ENCODE assay signal across 13 cellular contexts in the genomic region with DNA sequence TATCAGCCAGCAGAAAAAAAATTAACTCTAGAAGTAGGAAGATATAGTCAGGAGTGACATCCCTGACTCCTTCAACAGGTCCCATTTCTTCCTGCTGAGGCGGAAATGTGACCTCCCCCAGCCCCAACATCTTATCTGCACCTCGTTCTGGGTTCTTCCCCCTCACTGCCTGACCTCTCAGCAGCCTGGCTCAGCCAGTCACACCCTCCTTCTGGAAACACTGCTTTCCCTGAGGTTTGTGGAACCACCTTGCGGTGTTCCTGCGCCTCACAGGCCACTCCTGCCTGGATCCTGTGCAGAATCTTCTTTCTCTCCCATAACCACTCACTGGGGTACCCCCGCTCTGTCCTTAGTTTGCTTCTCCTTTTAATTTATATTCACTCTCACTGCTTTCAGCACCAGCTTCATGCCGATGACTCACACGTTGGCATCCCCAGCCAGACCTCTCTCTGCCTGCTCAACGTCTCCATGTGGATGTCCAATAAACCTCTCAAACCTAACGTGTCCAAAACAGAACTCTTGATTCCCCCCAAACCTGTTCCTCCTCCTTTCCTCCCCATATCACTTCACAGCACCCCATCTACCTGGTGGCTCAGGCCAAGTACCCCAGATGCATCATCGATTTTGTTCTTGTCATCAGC.
DNase-seq lines count a peak whose midpoint lies in the region; ATAC-seq, FAIRE-seq and TF ChIP-seq lines count a peak whose summit lies in the region.
"Had no signal": no experiment of that assay in that cellular context is flagged by ENCODE, and none has a peak within 500 bp of the region (broad histone marks: within the 10 kb centered on the region; RNA-seq: fewer than 3 reads in every experiment).

No MANE protein-coding gene starts in this region.

- H2BK12ac ChIP-seq in trophoblast cell (ENCODE audit: low read length) = no peak overlapping the region

- CTCF ChIA-PET in Calu3 (lab: Charles Lee) = no interaction called here

- H3K18ac ChIP-seq in trophoblast cell (ENCODE audit: low read length) = no peak overlapping the region

- no peaks in the 10 kb centered on the region for H3K79me2 ChIP-seq in trophoblast cell (ENCODE audit: control insufficient read depth, insufficient read depth, low read length, poor library complexity)

- H3K27me3 ChIP-seq in bronchial epithelial cell (ENCODE audit: control insufficient read depth, insufficient read depth, low read length) (no peaks in the 10 kb centered on the region), trophoblast cell (ENCODE audit: insufficient read depth, low read length) (no peaks in the 10 kb centered on the region), pancreas (no peaks in the 10 kb centered on the region)
- no peaks in the 10 kb centered on the region for H3K27me3 ChIP-seq in effector memory CD4-positive, alpha-beta T cell (replicated peaks; ENCODE audit: control insufficient read depth, insufficient read depth, low read length, poor library complexity, severe bottlenecking)
- H3K27me3 ChIP-seq: ovary had no signal

- no peaks in the 10 kb centered on the region for H3K27me3 Mint-ChIP-seq in Calu3 (ENCODE audit: unreplicated experiment)
- no peaks in the 10 kb centered on the region for H3K27me3 Mint-ChIP-seq in activated naive CD8-positive, alpha-beta T cell treated with anti-CD3 and anti-CD28 coated beads for 36 hours

- WGBS in trophoblast cell (ENCODE audit: extremely low coverage, insufficient coverage, insufficient read length) = no CpG with 5 or more reads among the region's 10 CpGs
- 76 to 82% methylated on average over 10 of the region's 10 CpGs for WGBS in pancreas, 2 donors

- H2BK120ac ChIP-seq in trophoblast cell (ENCODE audit: insufficient read depth, low read length, poor library complexity) = no peak overlapping the region

- H2AFZ ChIP-seq in trophoblast cell (ENCODE audit: insufficient read depth, low read length, poor library complexity) = no peak overlapping the region

- H3K4me3 ChIP-seq in bronchial epithelial cell (ENCODE audit: low read depth, low read length) (no peak overlapping the region), trophoblast cell (ENCODE audit: low read depth, low read length) (no peak overlapping the region), pancreas (no peak overlapping the region)
- no peak overlapping the region for H3K4me3 ChIP-seq in effector memory CD4-positive, alpha-beta T cell (ENCODE audit: insufficient read depth, low read depth, low read length, poor library complexity, severe bottlenecking)
- H3K4me3 ChIP-seq: coronary artery, ovary had no signal

- no peak overlapping the region for H2AK5ac ChIP-seq in trophoblast cell (ENCODE audit: low read length)

- no peak overlapping the region for H4K91ac ChIP-seq in trophoblast cell (ENCODE audit: low read depth, low read length)

- H2BK5ac ChIP-seq in trophoblast cell (ENCODE audit: low read depth, low read length, poor library complexity) = no peak overlapping the region

- H3K9me3 Mint-ChIP-seq in Calu3 (ENCODE audit: low read depth, unreplicated experiment) = peaks cover 8% of the 10 kb centered on the region
- H3K9me3 Mint-ChIP-seq in activated naive CD8-positive, alpha-beta T cell treated with anti-CD3 and anti-CD28 coated beads for 36 hours = no peaks in the 10 kb centered on the region

- no peak overlapping the region for H3K4me2 ChIP-seq in trophoblast cell (ENCODE audit: low read length)

- intact Hi-C loops in Calu3 (cut with micrococcal nuclease; ENCODE audit: unreplicated experiment) = no loop called here
- intact Hi-C loops in pancreas (cut with DNase I) = no loop called here

- H3K9ac ChIP-seq in trophoblast cell (ENCODE audit: low read length) = no peak overlapping the region

- ATAC-seq in pancreas = no peak

- no peak for FAIRE-seq in bronchial epithelial cell (lab: Jason Lieb, UNC)
- no peak for FAIRE-seq in pancreas (lab: Jason Lieb, UNC)

- H3K4me1 Mint-ChIP-seq in Calu3 (ENCODE audit: low read depth, unreplicated experiment) = peaks cover 23% of the 10 kb centered on the region
- no peaks in the 10 kb centered on the region for H3K4me1 Mint-ChIP-seq in activated naive CD8-positive, alpha-beta T cell treated with anti-CD3 and anti-CD28 coated beads for 36 hours

- no peak overlapping the region for H4K12ac ChIP-seq in trophoblast cell (ENCODE audit: low read depth, low read length)

- peak overlapping the region; percentile 1 for H3K27ac Mint-ChIP-seq in Calu3 (ENCODE audit: unreplicated experiment)
- no peak overlapping the region for H3K27ac Mint-ChIP-seq in activated naive CD8-positive, alpha-beta T cell treated with anti-CD3 and anti-CD28 coated beads for 36 hours
- H3K27ac Mint-ChIP-seq: activated naive CD8-positive, alpha-beta T cell had no signal

- no peak overlapping the region for H3K4ac ChIP-seq in trophoblast cell (ENCODE audit: low read depth, low read length)

- H3K27ac ChIP-seq in trophoblast cell (ENCODE audit: low read depth, low read length) (no peak overlapping the region), pancreas (no peak overlapping the region)
- H3K27ac ChIP-seq in effector memory CD4-positive, alpha-beta T cell (ENCODE audit: insufficient read depth, low read length, poor library complexity, severe bottlenecking) = no peak overlapping the region
- H3K27ac ChIP-seq: ovary had no signal

- DNase-seq in Calu3 (peak; percentile 15), M059J (ENCODE audit: low read depth) (peak; percentile 42), bronchial epithelial cell (ENCODE audit: low read depth) (peak; percentile 2), trophoblast cell (no peak), activated gamma-delta T cell (lab: John Stamatoyannopoulos, UW) (no peak), pancreas (no peak)
- DNase-seq in effector memory CD4-positive, alpha-beta T cell = no peak
- DNase-seq in activated naive CD8-positive, alpha-beta T cell treated with anti-CD3 and anti-CD28 coated beads for 36 hours = no peak
- DNase-seq: NCI-H1930; ovary; stimulated activated CD8-positive, alpha-beta memory T cell treated with anti-CD3 and anti-CD28 coated beads, Interleukin-4, amount 100 ng/mL, for 48 hours had no signal

- peak overlapping the region; percentile 50 for H3K14ac ChIP-seq in trophoblast cell (ENCODE audit: low read length)

- H4K8ac ChIP-seq in trophoblast cell (ENCODE audit: low read depth, low read length) = no peak overlapping the region

- BruUV-seq in Calu3 (replicated peaks; lab: Mats Ljungman, UMichigan) = no TSS peak

- no peaks in the 10 kb centered on the region for H3K36me3 Mint-ChIP-seq in Calu3 (ENCODE audit: insufficient read depth, unreplicated experiment)
- no peaks in the 10 kb centered on the region for H3K36me3 Mint-ChIP-seq in activated naive CD8-positive, alpha-beta T cell treated with anti-CD3 and anti-CD28 coated beads for 36 hours

- peaks cover 1% of the 10 kb centered on the region for H3K79me1 ChIP-seq in trophoblast cell (ENCODE audit: low read length)

- H3K9me3 ChIP-seq in trophoblast cell (ENCODE audit: insufficient read depth, low read depth, low read length) (no peaks in the 10 kb centered on the region), pancreas (no peaks in the 10 kb centered on the region)
- no peaks in the 10 kb centered on the region for H3K9me3 ChIP-seq in effector memory CD4-positive, alpha-beta T cell (ENCODE audit: control insufficient read depth, low read length)
- H3K9me3 ChIP-seq: ovary had no signal

- H3K23ac ChIP-seq in trophoblast cell (ENCODE audit: low read length) = no peak overlapping the region

- H3K4me3 Mint-ChIP-seq in Calu3 (ENCODE audit: low read depth, unreplicated experiment) = no peak overlapping the region
- no peak overlapping the region for H3K4me3 Mint-ChIP-seq in activated naive CD8-positive, alpha-beta T cell treated with anti-CD3 and anti-CD28 coated beads for 36 hours
- H3K4me3 Mint-ChIP-seq: activated naive CD8-positive, alpha-beta T cell had no signal

- TF ChIP-seq CTCF in Calu3 (IDR thresholded peaks at IDR 0.05; ENCODE audit: unreplicated experiment) = no peak
- TF ChIP-seq CTCF in bronchial epithelial cell (IDR thresholded peaks at IDR 0.05; ENCODE audit: insufficient read depth, low read length, severe bottlenecking) = no peak
- no peak for TF ChIP-seq CTCF in pancreas (IDR thresholded peaks at IDR 0.05)

- H3K36me3 ChIP-seq in bronchial epithelial cell (ENCODE audit: control insufficient read depth, insufficient read depth, low read length) (no peaks in the 10 kb centered on the region), trophoblast cell (ENCODE audit: control insufficient read depth in 1 of 2, insufficient read depth in 2 of 2, low read length in 2 of 2) (no peaks in the 10 kb centered on the region), pancreas (no peaks in the 10 kb centered on the region)
- H3K36me3 ChIP-seq in effector memory CD4-positive, alpha-beta T cell (ENCODE audit: control insufficient read depth, insufficient read depth, low read length) = no peaks in the 10 kb centered on the region
- H3K36me3 ChIP-seq: ovary had no signal

- H3K4me1 ChIP-seq in trophoblast cell (ENCODE audit: control insufficient read depth in 1 of 2, insufficient read depth in 2 of 2, low read length in 2 of 2) (peaks cover 9% of the 10 kb centered on the region in 2 experiments), pancreas (no peaks in the 10 kb centered on the region)
- no peaks in the 10 kb centered on the region for H3K4me1 ChIP-seq in effector memory CD4-positive, alpha-beta T cell (ENCODE audit: control insufficient read depth, insufficient read depth, low read length, poor library complexity, severe bottlenecking)

Comparison
In these comparisons a context has a peak if more than half of its experiments do, and no peak if none do; other contexts are left out.
1. DNase-seq: peak in Calu3 (single experiment), M059J (single experiment) and bronchial epithelial cell (single experiment); none in trophoblast cell (0 of 2), effector memory CD4-positive, alpha-beta T cell (0 of 3), activated naive CD8-positive, alpha-beta T cell treated with anti-CD3 and anti-CD28 coated beads for 36 hours (single experiment), activated gamma-delta T cell (single experiment) and pancreas (0 of 6).